20 cellular contexts compared by ENCODE assay signal in genomic region chr20:60583741-60584140, GRCh38.
"Had no signal": no experiment of that assay in that cellular context is flagged by ENCODE, and none has a peak within 500 bp of the region (broad histone marks: within the 10 kb centered on the region; RNA-seq: fewer than 3 reads in every experiment).

No MANE protein-coding gene starts in this region.

- DNase-seq: activated CD4-positive, alpha-beta T cell treated with anti-CD3 and anti-CD28 coated beads, Interleukin-2, amount 10 ng/mL, durations not matched to agents 7 days and 5 days; activated CD4-positive, CD25-positive, alpha-beta regulatory T cell; activated CD8-positive, alpha-beta memory T cell treated with anti-CD3 and anti-CD28 coated beads for 24 hours; activated naive CD4-positive, alpha-beta T cell treated with anti-CD3 and anti-CD28 coated beads for 36 hours; central memory CD4-positive, alpha-beta T cell; effector CD4-positive, alpha-beta T cell; erythroblast; foreskin fibroblast; heart left ventricle; left ventricle myocardium inferior; mesendoderm; psoas muscle; stimulated activated CD4-positive, alpha-beta T cell treated with anti-CD3 and anti-CD28 coated beads, Interleukin-2, amount 100 ng/mL, for 24 hours; stimulated activated naive CD4-positive, alpha-beta T cell treated with Interleukin-2 at 50 U/mL for 16 hours; T-helper 17 cell; upper lobe of right lung had no signal

- H3K36me3 ChIP-seq: heart left ventricle, left ventricle myocardium inferior, suprapubic skin, upper lobe of right lung had no signal

- H3K27me3 ChIP-seq: heart left ventricle, suprapubic skin, upper lobe of right lung had no signal

- H3K9me3 Mint-ChIP-seq: activated CD4-positive, alpha-beta T cell treated with anti-CD3 and anti-CD28 coated beads, Interleukin-2, amount 10 ng/mL, durations not matched to agents 7 days and 5 days; activated naive CD4-positive, alpha-beta T cell treated with anti-CD3 and anti-CD28 coated beads for 36 hours; nephron had no signal

- H3K4me3 ChIP-seq: coronary artery, heart left ventricle, left ventricle myocardium inferior, psoas muscle, suprapubic skin, upper lobe of right lung had no signal

- H3K4me1 ChIP-seq: heart left ventricle, psoas muscle, upper lobe of right lung had no signal

- H3K4me3 Mint-ChIP-seq: activated CD4-positive, alpha-beta T cell treated with anti-CD3 and anti-CD28 coated beads, Interleukin-2, amount 10 ng/mL, durations not matched to agents 7 days and 5 days; activated naive CD4-positive, alpha-beta T cell treated with anti-CD3 and anti-CD28 coated beads for 36 hours; nephron; T-helper 17 cell had no signal

- H3K9me3 ChIP-seq: heart left ventricle, left ventricle myocardium inferior, psoas muscle, suprapubic skin, upper lobe of right lung had no signal

- H3K27ac Mint-ChIP-seq: activated CD4-positive, alpha-beta T cell treated with anti-CD3 and anti-CD28 coated beads, Interleukin-2, amount 10 ng/mL, durations not matched to agents 7 days and 5 days; activated naive CD4-positive, alpha-beta T cell treated with anti-CD3 and anti-CD28 coated beads for 36 hours; nephron; T-helper 17 cell had no signal

- H3K4me1 Mint-ChIP-seq: activated CD4-positive, alpha-beta T cell treated with anti-CD3 and anti-CD28 coated beads, Interleukin-2, amount 10 ng/mL, durations not matched to agents 7 days and 5 days; T-helper 17 cell had no signal

- ATAC-seq: heart left ventricle, psoas muscle, sciatic nerve, T-helper 17 cell, upper lobe of right lung had no signal

- H3K27ac ChIP-seq: coronary artery, heart left ventricle, left ventricle myocardium inferior, psoas muscle, suprapubic skin, upper lobe of right lung had no signal
